12 cellular contexts compared by ENCODE assay signal in genomic region chrX:71671043-71671829, GRCh38. TPM values are rescaled to one million over a fixed set of nuclear protein-coding genes. Genes with fewer than 3 reads are reported as not detected.
DNase-seq lines count a peak whose midpoint lies in the region; ATAC-seq and TF ChIP-seq lines count a peak whose summit lies in the region.
"Had no signal": no experiment of that assay in that cellular context is flagged by ENCODE, and none has a peak within 500 bp of the region (broad histone marks: within the 10 kb centered on the region; RNA-seq: fewer than 3 reads in every experiment).

No MANE protein-coding gene starts in this region.

- TF ChIP-seq CTCF in right atrium auricular region (IDR thresholded peaks at IDR 0.05), result no peak

- no peaks in the 10 kb centered on the region for H3K36me3 Mint-ChIP-seq in activated naive CD4-positive, alpha-beta T cell treated with anti-CD3 and anti-CD28 coated beads, Interleukin-2, amount 10 ng/mL, durations not matched to agents 7 days and 5 days
- H3K36me3 Mint-ChIP-seq: IgD-negative memory B cell, mesothelial cell of epicardium had no signal

- H3K4me1 ChIP-seq in right atrium auricular region, result no peaks in the 10 kb centered on the region
- H3K4me1 ChIP-seq: prostate gland had no signal

- H3K4me1 Mint-ChIP-seq in activated naive CD4-positive, alpha-beta T cell treated with anti-CD3 and anti-CD28 coated beads, Interleukin-2, amount 10 ng/mL, durations not matched to agents 7 days and 5 days, result peaks cover 20% of the 10 kb centered on the region
- H3K4me1 Mint-ChIP-seq: IgD-negative memory B cell, mesothelial cell of epicardium had no signal

- no peaks in the 10 kb centered on the region for H3K9me3 Mint-ChIP-seq in activated naive CD4-positive, alpha-beta T cell treated with anti-CD3 and anti-CD28 coated beads, Interleukin-2, amount 10 ng/mL, durations not matched to agents 7 days and 5 days

- H3K27me3 ChIP-seq in right atrium auricular region, result no peaks in the 10 kb centered on the region

- no peaks in the 10 kb centered on the region for H3K36me3 ChIP-seq in right atrium auricular region
- H3K36me3 ChIP-seq: prostate gland had no signal

- H3K27ac ChIP-seq in right atrium auricular region, result no peak overlapping the region
- H3K27ac ChIP-seq: prostate gland had no signal

- ATAC-seq in left cardiac atrium (peak; percentile 26 to 56), HG02610 (IDR thresholded peaks at IDR 0.05; ENCODE audit: unreplicated experiment) (no peak)

- DNase-seq in left cardiac atrium (no peak), right atrium auricular region (ENCODE audit: low spot score) (no peak), NAMALWA (ENCODE audit: low spot score) (no peak), iPS-NIHi7 (ENCODE audit: extremely low spot score) (no peak)
- no peak for DNase-seq in activated naive CD4-positive, alpha-beta T cell treated with anti-CD3 and anti-CD28 coated beads, Interleukin-2, amount 10 ng/mL, durations not matched to agents 7 days and 5 days
- DNase-seq in stimulated activated CD4-positive, alpha-beta T cell treated with anti-CD3 and anti-CD28 coated beads, Interleukin-15, amount 100 ng/mL, for 24 hours, result peak; percentile 81
- DNase-seq in effector CD8-positive, alpha-beta T cell (lab: John Stamatoyannopoulos, UW), result no peak
- DNase-seq: NCI-H187 treated with DMSO at 0.1 percent for 48 hours had no signal

- CTCF ChIA-PET in activated naive CD4-positive, alpha-beta T cell treated with anti-CD3 and anti-CD28 coated beads, Interleukin-2, amount 10 ng/mL, durations not matched to agents 7 days and 5 days (lab: Charles Lee), result no interaction called here

- intact Hi-C loops in left cardiac atrium (cut with DNase I), result no loop called here

- H3K4me3 Mint-ChIP-seq in activated naive CD4-positive, alpha-beta T cell treated with anti-CD3 and anti-CD28 coated beads, Interleukin-2, amount 10 ng/mL, durations not matched to agents 7 days and 5 days, result no peak overlapping the region
- H3K4me3 Mint-ChIP-seq: mesothelial cell of epicardium had no signal

- H3K27ac Mint-ChIP-seq in activated naive CD4-positive, alpha-beta T cell treated with anti-CD3 and anti-CD28 coated beads, Interleukin-2, amount 10 ng/mL, durations not matched to agents 7 days and 5 days, result peak overlapping the region; percentile 53
- H3K27ac Mint-ChIP-seq: IgD-negative memory B cell, mesothelial cell of epicardium had no signal

- no peaks in the 10 kb centered on the region for H3K9me3 ChIP-seq in right atrium auricular region
- H3K9me3 ChIP-seq: prostate gland had no signal

- no peak overlapping the region for H3K4me3 ChIP-seq in right atrium auricular region
- H3K4me3 ChIP-seq: prostate gland had no signal

- H3K27me3 Mint-ChIP-seq in activated naive CD4-positive, alpha-beta T cell treated with anti-CD3 and anti-CD28 coated beads, Interleukin-2, amount 10 ng/mL, durations not matched to agents 7 days and 5 days, result peaks cover 49% of the 10 kb centered on the region

RNA-seq across cellular contexts. Expression of gene CXorf49, which starts 46.8 kb away (rescaled TPM):
- total RNA-seq in left cardiac atrium (not detected), right atrium auricular region (not detected)
- total RNA-seq: mesothelial cell of epicardium had no signal

RNA-seq across cellular contexts. Expression of gene CXCR3, which starts 52.9 kb away (rescaled TPM):
- total RNA-seq in left cardiac atrium (under 1 TPM; 0.24 to 0.82 TPM), right atrium auricular region (under 1 TPM in 1 of 2 donors, not detected in 1; 0.20 TPM)
- total RNA-seq: mesothelial cell of epicardium had no signal
